Comparison of ENCODE assay signal across 11 cellular contexts in genomic region chr13:41587490-41587889, GRCh38.
A peak's percentile ranks its signal among the peaks of the same experiment; 100 is the strongest.
DNase-seq lines count a peak whose midpoint lies in the region; TF ChIP-seq lines count a peak whose summit lies in the region.
"Had no signal": no experiment of that assay in that cellular context is flagged by ENCODE, and none has a peak within 500 bp of the region (broad histone marks: within the 10 kb centered on the region; RNA-seq: fewer than 3 reads in every experiment).

No MANE protein-coding gene starts in this region.

- TF ChIP-seq EP300 in transverse colon (IDR thresholded peaks at IDR 0.05; ENCODE audit: low read depth), result no peak

- peaks cover 7% of the 10 kb centered on the region for H3K4me1 Mint-ChIP-seq in activated CD4-positive, alpha-beta T cell treated with anti-CD3 and anti-CD28 coated beads, Interleukin-2, amount 10 ng/mL, durations not matched to agents 24 days and 14 days
- peaks cover 32% of the 10 kb centered on the region for H3K4me1 Mint-ChIP-seq in HFFc6 (ENCODE audit: low read depth)
- peaks cover 11% of the 10 kb centered on the region for H3K4me1 Mint-ChIP-seq in activated naive CD8-positive, alpha-beta T cell treated with anti-CD3 and anti-CD28 coated beads for 36 hours

- H3K9me3 ChIP-seq in neuronal stem cell (replicated peaks in 1 of 2; ENCODE audit: control insufficient read depth in 2 of 2, insufficient read depth in 1 of 2, low read depth in 1 of 2, low read length in 2 of 2), result no peaks in the 10 kb centered on the region
- no peaks in the 10 kb centered on the region for H3K9me3 ChIP-seq in transverse colon

- no peak overlapping the region for H3K4me2 ChIP-seq in neuronal stem cell (ENCODE audit: insufficient read depth, low read length, poor library complexity, severe bottlenecking)

- peak overlapping the region; percentile 57 for H3K18ac ChIP-seq in neuronal stem cell (ENCODE audit: low read length)

- H3K27me3 Mint-ChIP-seq in activated CD4-positive, alpha-beta T cell treated with anti-CD3 and anti-CD28 coated beads, Interleukin-2, amount 10 ng/mL, durations not matched to agents 24 days and 14 days, result no peaks in the 10 kb centered on the region
- peaks cover 2% of the 10 kb centered on the region; the same call in 1 of the 2 replicates for H3K27me3 Mint-ChIP-seq in HFFc6 (ENCODE audit: insufficient read depth)
- H3K27me3 Mint-ChIP-seq in activated naive CD8-positive, alpha-beta T cell treated with anti-CD3 and anti-CD28 coated beads for 36 hours, result no peaks in the 10 kb centered on the region

- no peak overlapping the region for H4K91ac ChIP-seq in neuronal stem cell (ENCODE audit: low read depth, low read length, poor library complexity)

- intact Hi-C loops in activated CD4-positive, alpha-beta T cell treated with anti-CD3 and anti-CD28 coated beads, Interleukin-2, amount 10 ng/mL, durations not matched to agents 24 days and 14 days (cut with micrococcal nuclease), result no loop called here
- intact Hi-C loops in transverse colon (cut with DNase I; ENCODE audit: low total_unique reads), result no loop called here

- H2BK12ac ChIP-seq in neuronal stem cell (ENCODE audit: low read length), result no peak overlapping the region

- H3K27ac ChIP-seq in neuronal stem cell (replicated peaks; ENCODE audit: low read length) (no peak overlapping the region), transverse colon (no peak overlapping the region)

- H3K14ac ChIP-seq in neuronal stem cell (ENCODE audit: low read length), result no peak overlapping the region

- H3K4me3 ChIP-seq in neuronal stem cell (ENCODE audit: low read length in 2 of 2), result no peak overlapping the region
- no peak overlapping the region for H3K4me3 ChIP-seq in transverse colon

- no peak overlapping the region for H4K8ac ChIP-seq in neuronal stem cell (ENCODE audit: low read depth, low read length)

- TF ChIP-seq CTCF in HFFc6 (IDR thresholded peaks at IDR 0.05), result peak; percentile 54
- TF ChIP-seq CTCF in transverse colon (IDR thresholded peaks at IDR 0.05), result no peak

- no peak overlapping the region for H2BK5ac ChIP-seq in neuronal stem cell (ENCODE audit: low read length)

- no peak overlapping the region for H3K9ac ChIP-seq in neuronal stem cell (ENCODE audit: low read depth, low read length, poor library complexity)

- H3K36me3 ChIP-seq in neuronal stem cell (replicated peaks in 1 of 2; ENCODE audit: control insufficient read depth in 2 of 2, insufficient read depth in 2 of 2, low read length in 2 of 2) (peaks cover 0 to 13% of the 10 kb centered on the region in 2 donors), transverse colon (peaks cover 0 to 3% (median 0%) of the 10 kb centered on the region in 4 donors)

- H3K4ac ChIP-seq in neuronal stem cell (ENCODE audit: low read length), result no peak overlapping the region

- peak; percentile 27 for DNase-seq in activated CD4-positive, alpha-beta T cell treated with anti-CD3 and anti-CD28 coated beads for 1 hour
- DNase-seq in activated CD4-positive, alpha-beta T cell treated with anti-CD3 and anti-CD28 coated beads, Interleukin-2, amount 10 ng/mL, durations not matched to agents 24 days and 14 days, result no peak
- DNase-seq in HFFc6, result no peak
- DNase-seq in activated naive CD8-positive, alpha-beta T cell treated with anti-CD3 and anti-CD28 coated beads for 36 hours, result peak; percentile 13
- DNase-seq in neuronal stem cell (ENCODE audit: low spot score), result no peak
- no peak for DNase-seq in transverse colon
- no peak for DNase-seq in SK-N-DZ (ENCODE audit: low spot score)
- no peak for DNase-seq in dermis blood vessel endothelial cell
- DNase-seq: GF-D8, left ventricle myocardium superior, NCI-H526 had no signal

- WGBS in neuronal stem cell (ENCODE audit: extremely low coverage in 2 of 2, insufficient read length in 2 of 2, insufficient replicate concordance in 1 of 2), 2 donors, result no CpG with 5 or more reads among the region's 9 CpGs
- WGBS in transverse colon (ENCODE audit: low coverage in 1 of 2), 2 donors, result 93% methylated on average over 9 of the region's 9 CpGs; no CpG with 5 or more reads in 1 of the 2 donors

- H3K36me3 Mint-ChIP-seq in activated CD4-positive, alpha-beta T cell treated with anti-CD3 and anti-CD28 coated beads, Interleukin-2, amount 10 ng/mL, durations not matched to agents 24 days and 14 days (ENCODE audit: low read depth), result peaks cover 29% of the 10 kb centered on the region
- peaks cover 23% of the 10 kb centered on the region for H3K36me3 Mint-ChIP-seq in HFFc6 (ENCODE audit: low read depth)
- peaks cover 27% of the 10 kb centered on the region for H3K36me3 Mint-ChIP-seq in activated naive CD8-positive, alpha-beta T cell treated with anti-CD3 and anti-CD28 coated beads for 36 hours

- H3K4me3 Mint-ChIP-seq in activated CD4-positive, alpha-beta T cell treated with anti-CD3 and anti-CD28 coated beads, Interleukin-2, amount 10 ng/mL, durations not matched to agents 24 days and 14 days, result no peak overlapping the region
- no peak overlapping the region for H3K4me3 Mint-ChIP-seq in HFFc6
- H3K4me3 Mint-ChIP-seq in activated naive CD8-positive, alpha-beta T cell treated with anti-CD3 and anti-CD28 coated beads for 36 hours, result no peak overlapping the region

- no peak overlapping the region for H2BK15ac ChIP-seq in neuronal stem cell (ENCODE audit: low read length)

- no peaks in the 10 kb centered on the region for H3K9me3 Mint-ChIP-seq in activated CD4-positive, alpha-beta T cell treated with anti-CD3 and anti-CD28 coated beads, Interleukin-2, amount 10 ng/mL, durations not matched to agents 24 days and 14 days
- no peaks in the 10 kb centered on the region for H3K9me3 Mint-ChIP-seq in HFFc6
- H3K9me3 Mint-ChIP-seq in activated naive CD8-positive, alpha-beta T cell treated with anti-CD3 and anti-CD28 coated beads for 36 hours, result no peaks in the 10 kb centered on the region

- H3K79me1 ChIP-seq in neuronal stem cell (ENCODE audit: low read depth, low read length), result no peaks in the 10 kb centered on the region

- H3K4me1 ChIP-seq in neuronal stem cell (ENCODE audit: control insufficient read depth in 2 of 2, insufficient read depth in 1 of 2, low read depth in 1 of 2, low read length in 2 of 2) (peaks cover 3 to 7% of the 10 kb centered on the region in 2 donors), transverse colon (no peaks in the 10 kb centered on the region)

- H2AFZ ChIP-seq in neuronal stem cell (ENCODE audit: low read length), result no peak overlapping the region

- TF ChIP-seq POLR2A in transverse colon (IDR thresholded peaks at IDR 0.05), result no peak

- H3K27me3 ChIP-seq in neuronal stem cell (ENCODE audit: control insufficient read depth in 3 of 3, insufficient read depth in 3 of 3, low read depth in 1 of 3, low read length in 3 of 3) (no peaks in the 10 kb centered on the region), transverse colon (no peaks in the 10 kb centered on the region)

- H3K23ac ChIP-seq in neuronal stem cell (ENCODE audit: low read depth, low read length, poor library complexity), result no peak overlapping the region

- in situ Hi-C loops in transverse colon (cut with MboI; ENCODE audit: low pct_ligation_motif_present in 1 of 4, low pct_unique_long_range_greater_than_20kb in 1 of 4, low sequenced_read_pairs in 3 of 4), result no loop called here

- no peak overlapping the region for H2BK120ac ChIP-seq in neuronal stem cell (ENCODE audit: low read depth, low read length)

- no peak overlapping the region for H2AK5ac ChIP-seq in neuronal stem cell (ENCODE audit: low read depth, low read length)

- H3K27ac Mint-ChIP-seq in activated CD4-positive, alpha-beta T cell treated with anti-CD3 and anti-CD28 coated beads, Interleukin-2, amount 10 ng/mL, durations not matched to agents 24 days and 14 days, result no peak overlapping the region
- H3K27ac Mint-ChIP-seq in HFFc6, result peak overlapping the region; percentile 89; the same call in 1 of the 2 replicates
- no peak overlapping the region for H3K27ac Mint-ChIP-seq in activated naive CD8-positive, alpha-beta T cell treated with anti-CD3 and anti-CD28 coated beads for 36 hours

Comparison
In these comparisons a context has a peak if more than half of its experiments do, and no peak if none do; other contexts are left out.
1. DNase-seq: peak in activated CD4-positive, alpha-beta T cell treated with anti-CD3 and anti-CD28 coated beads for 1 hour (single experiment) and activated naive CD8-positive, alpha-beta T cell treated with anti-CD3 and anti-CD28 coated beads for 36 hours (single experiment); none in activated CD4-positive, alpha-beta T cell treated with anti-CD3 and anti-CD28 coated beads, Interleukin-2, amount 10 ng/mL, durations not matched to agents 24 days and 14 days (single experiment), HFFc6 (single experiment), neuronal stem cell (single experiment), transverse colon (single experiment), SK-N-DZ (single experiment) and dermis blood vessel endothelial cell (single experiment).